17 cellular contexts compared by ENCODE assay signal in genomic region chr10:91556691-91557529, GRCh38.
DNase-seq lines count a peak whose midpoint lies in the region; ATAC-seq, FAIRE-seq and TF ChIP-seq lines count a peak whose summit lies in the region.
"Had no signal": no experiment of that assay in that cellular context is flagged by ENCODE, and none has a peak within 500 bp of the region (broad histone marks: within the 10 kb centered on the region; RNA-seq: fewer than 3 reads in every experiment).

No MANE protein-coding gene starts in this region.

- peak overlapping the region in 1 of 3 experiments; percentile 5 for H3K4me3 Mint-ChIP-seq in nephron
- H3K4me3 Mint-ChIP-seq in activated CD8-positive, alpha-beta T cell treated with anti-CD3 and anti-CD28 coated beads for 36 hours = no peak overlapping the region
- H3K4me3 Mint-ChIP-seq: activated naive CD8-positive, alpha-beta T cell treated with anti-CD3 and anti-CD28 coated beads, Interleukin-2, amount 10 ng/mL, durations not matched to agents 7 days and 5 days; dendritic cell treated with granulocyte-macrophage colony-stimulating factor and Interleukin-4, amounts not matched to agents 40 ng/mL and 50 ng/mL, for 4 days had no signal

- H3K9me3 Mint-ChIP-seq in nephron = no peaks in the 10 kb centered on the region
- H3K9me3 Mint-ChIP-seq in activated CD8-positive, alpha-beta T cell treated with anti-CD3 and anti-CD28 coated beads for 36 hours = peaks cover 2% of the 10 kb centered on the region
- H3K9me3 Mint-ChIP-seq: dendritic cell treated with granulocyte-macrophage colony-stimulating factor and Interleukin-4, amounts not matched to agents 40 ng/mL and 50 ng/mL, for 4 days had no signal

- no peak for TF ChIP-seq CTCF in nephron (IDR thresholded peaks at IDR 0.05; ENCODE audit: unreplicated experiment in 3 of 3)
- no peak for TF ChIP-seq CTCF in activated CD8-positive, alpha-beta T cell treated with anti-CD3 and anti-CD28 coated beads for 36 hours (IDR thresholded peaks at IDR 0.05)

- no peaks in the 10 kb centered on the region for H3K9me3 ChIP-seq in endocrine pancreas (ENCODE audit: control insufficient read depth, low read length)
- H3K9me3 ChIP-seq: SJSA1, uterus had no signal

- H3K9ac ChIP-seq in endocrine pancreas (ENCODE audit: control insufficient read depth, insufficient read depth, low read length) = peak overlapping the region; percentile 39

- no peaks in the 10 kb centered on the region for H3K36me3 ChIP-seq in endocrine pancreas (ENCODE audit: control insufficient read depth, insufficient read depth, low read length)
- H3K36me3 ChIP-seq: SJSA1, uterus, WERI-Rb-1 had no signal

- H3K27me3 ChIP-seq in endocrine pancreas (ENCODE audit: control insufficient read depth, insufficient read depth, low read length) = no peaks in the 10 kb centered on the region
- H3K27me3 ChIP-seq: SJSA1, uterus had no signal

- no peak for TF ChIP-seq POLR2A in H54 (IDR thresholded peaks at IDR 0.05; ENCODE audit: low read depth, low read length)

- H3K4me1 ChIP-seq in endocrine pancreas (ENCODE audit: control insufficient read depth, insufficient read depth, low read length) = no peaks in the 10 kb centered on the region
- H3K4me1 ChIP-seq: uterus had no signal

- H3K27ac Mint-ChIP-seq in nephron = peak overlapping the region; percentile 86 to 95 (median 94)
- no peak overlapping the region for H3K27ac Mint-ChIP-seq in activated CD8-positive, alpha-beta T cell treated with anti-CD3 and anti-CD28 coated beads for 36 hours
- H3K27ac Mint-ChIP-seq: activated naive CD8-positive, alpha-beta T cell treated with anti-CD3 and anti-CD28 coated beads, Interleukin-2, amount 10 ng/mL, durations not matched to agents 7 days and 5 days; dendritic cell treated with granulocyte-macrophage colony-stimulating factor and Interleukin-4, amounts not matched to agents 40 ng/mL and 50 ng/mL, for 4 days had no signal

- DNase-seq in COLO668 (lab: John Stamatoyannopoulos, UW; ENCODE audit: unreplicated experiment) = peak; percentile 24
- peak; percentile 88 for DNase-seq in NCI-H146 (lab: John Stamatoyannopoulos, UW)
- no peak for DNase-seq in NCI-H226
- no peak for DNase-seq in activated CD8-positive, alpha-beta T cell treated with anti-CD3 and anti-CD28 coated beads for 36 hours
- DNase-seq in H54 (ENCODE audit: insufficient read length, low spot score) = no peak
- DNase-seq: activated naive CD8-positive, alpha-beta T cell treated with anti-CD3 and anti-CD28 coated beads, Interleukin-2, amount 10 ng/mL, durations not matched to agents 7 days and 5 days; midbrain; NCI-H1694 treated with DMSO at 0.1 percent for 48 hours; stimulated activated CD4-positive, alpha-beta T cell treated with anti-CD3 and anti-CD28 coated beads, Interleukin-2, amount 100 ng/mL, for 24 hours; uterus; WERI-Rb-1 had no signal

- H3K27me3 Mint-ChIP-seq in nephron (ENCODE audit: low read depth) = no peaks in the 10 kb centered on the region
- peaks cover 8% of the 10 kb centered on the region for H3K27me3 Mint-ChIP-seq in activated CD8-positive, alpha-beta T cell treated with anti-CD3 and anti-CD28 coated beads for 36 hours

- H3K36me3 Mint-ChIP-seq in nephron (ENCODE audit: low read depth) = peaks cover 5% of the 10 kb centered on the region
- no peaks in the 10 kb centered on the region for H3K36me3 Mint-ChIP-seq in activated CD8-positive, alpha-beta T cell treated with anti-CD3 and anti-CD28 coated beads for 36 hours (ENCODE audit: low read depth)
- H3K36me3 Mint-ChIP-seq: activated naive CD8-positive, alpha-beta T cell treated with anti-CD3 and anti-CD28 coated beads, Interleukin-2, amount 10 ng/mL, durations not matched to agents 7 days and 5 days had no signal

- intact Hi-C loops in activated CD8-positive, alpha-beta T cell treated with anti-CD3 and anti-CD28 coated beads for 36 hours (cut with micrococcal nuclease) = loop anchor here (10.0 kb wide), 1 partner anchor 172 kb away; no protein-coding TSS in a partner anchor

- CTCF ChIA-PET in activated CD8-positive, alpha-beta T cell treated with anti-CD3 and anti-CD28 coated beads for 36 hours (lab: Charles Lee) = no interaction called here

- ATAC-seq in activated CD8-positive, alpha-beta T cell treated with anti-CD3 and anti-CD28 coated beads for 36 hours = no peak
- no peak for ATAC-seq in HG03521 (IDR thresholded peaks at IDR 0.05; ENCODE audit: unreplicated experiment)

- FAIRE-seq in H54 (lab: Jason Lieb, UNC) = no peak
- FAIRE-seq: HTR-8/SVneo had no signal

- peak overlapping the region; percentile 69 for H3K4me3 ChIP-seq in endocrine pancreas (ENCODE audit: control insufficient read depth, insufficient read depth, low read length)
- H3K4me3 ChIP-seq: SJSA1, uterus had no signal

- POLR2A ChIA-PET in activated CD8-positive, alpha-beta T cell treated with anti-CD3 and anti-CD28 coated beads for 36 hours (lab: Charles Lee) = no interaction called here

- H3K4me1 Mint-ChIP-seq in nephron = peaks cover 62% of the 10 kb centered on the region
- no peaks in the 10 kb centered on the region for H3K4me1 Mint-ChIP-seq in activated CD8-positive, alpha-beta T cell treated with anti-CD3 and anti-CD28 coated beads for 36 hours (ENCODE audit: low read depth)

Comparison
In these comparisons a context has a peak if more than half of its experiments do, and no peak if none do; other contexts are left out.
1. DNase-seq: peak in COLO668 (single experiment) and NCI-H146 (single experiment); none in NCI-H226 (single experiment), activated CD8-positive, alpha-beta T cell treated with anti-CD3 and anti-CD28 coated beads for 36 hours (single experiment) and H54 (single experiment).